30 cellular contexts compared by ENCODE assay signal in the genomic region with DNA sequence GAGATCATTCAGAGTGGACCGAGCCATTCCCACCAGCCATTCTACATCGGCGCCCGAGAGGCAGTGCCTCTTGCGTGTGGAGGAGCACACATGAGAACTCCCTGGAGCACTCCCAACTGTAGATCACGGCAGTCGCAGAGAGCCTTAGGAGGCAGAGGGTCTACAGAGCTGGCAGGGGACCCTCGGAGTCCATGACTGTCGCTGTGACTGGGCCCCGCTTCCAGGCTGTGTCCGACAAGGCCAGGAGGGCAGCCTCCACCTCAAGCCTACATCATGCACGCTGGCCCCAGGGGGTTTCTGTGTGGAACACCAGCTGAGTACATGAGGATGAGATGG.
DNase-seq lines count a peak whose midpoint lies in the region; ATAC-seq, FAIRE-seq and TF ChIP-seq lines count a peak whose summit lies in the region.
"Had no signal": no experiment of that assay in that cellular context is flagged by ENCODE, and none has a peak within 500 bp of the region (broad histone marks: within the 10 kb centered on the region; RNA-seq: fewer than 3 reads in every experiment).

No MANE protein-coding gene starts in this region.

- H3K4me3 ChIP-seq in K562: no peak overlapping the region
- H3K4me3 ChIP-seq in endodermal cell (ENCODE audit: low read length): no peak overlapping the region
- H3K4me3 ChIP-seq: BLaER1, lung had no signal

- in situ Hi-C loops in K562 (cut with MboI): no loop called here

- H3K27me3 ChIP-seq in K562 (ENCODE audit: control insufficient read depth in 2 of 2, insufficient read depth in 2 of 2, low read length in 2 of 2) (peaks cover 4 to 18% of the 10 kb centered on the region in 2 experiments; a peak in 3 of 5 replicates), endodermal cell (ENCODE audit: control insufficient read depth, insufficient read depth, low read length, poor library complexity, severe bottlenecking) (no peaks in the 10 kb centered on the region)
- H3K27me3 ChIP-seq: BLaER1, brain microvascular endothelial cell had no signal

- no peak for TF ChIP-seq POLR2A in K562 (conservative IDR thresholded peaks at IDR 0.05)

- H3K9me3 ChIP-seq in K562 (replicated peaks; ENCODE audit: control insufficient read depth, insufficient read depth, low read depth, low read length) (no peaks in the 10 kb centered on the region), endodermal cell (ENCODE audit: control insufficient read depth, low read length) (no peaks in the 10 kb centered on the region)
- H3K9me3 ChIP-seq: BLaER1, Caco-2 had no signal

- no peak for TF ChIP-seq RAD21 in K562 (CRISPR knock-in tag; conservative IDR thresholded peaks at IDR 0.05 in 1 of 2, IDR thresholded peaks at IDR 0.05 in 1 of 2)

- no peak overlapping the region for H2AFZ ChIP-seq in K562 (ENCODE audit: low read depth, low read length)

- CTCF ChIA-PET in K562 (lab: Yijun Ruan, JAX; ENCODE audit: low intra/inter-chr PET ratio): no interaction called here

- no TSS peak for BruUV-seq in K562 (replicated peaks; lab: Mats Ljungman, UMichigan)

- TF ChIP-seq CTCF in K562 (IDR thresholded peaks at IDR 0.05 in 2 of 3, conservative IDR thresholded peaks at IDR 0.05 in 1 of 3; ENCODE audit: insufficient read depth in 2 of 3, low read depth in 1 of 3, low read length in 3 of 3): no peak
- TF ChIP-seq CTCF in endodermal cell (conservative IDR thresholded peaks at IDR 0.05): no peak
- no peak for TF ChIP-seq CTCF in nephron (IDR thresholded peaks at IDR 0.05; ENCODE audit: unreplicated experiment in 3 of 3)

- H3K27me3 Mint-ChIP-seq in endodermal cell (ENCODE audit: insufficient read depth): peaks cover 5% of the 10 kb centered on the region
- peaks cover 8% of the 10 kb centered on the region for H3K27me3 Mint-ChIP-seq in nephron (ENCODE audit: low read depth)
- H3K27me3 Mint-ChIP-seq: type B pancreatic cell had no signal

- no peaks in the 10 kb centered on the region for H4K20me1 ChIP-seq in K562 (replicated peaks; ENCODE audit: control insufficient read depth, insufficient read depth, low read length)
- H4K20me1 ChIP-seq: BLaER1 had no signal

- no peaks in the 10 kb centered on the region for H3K79me2 ChIP-seq in K562 (ENCODE audit: control insufficient read depth, insufficient read depth, low read length)

- intact Hi-C loops in K562 (cut with micrococcal nuclease): no loop called here

- H3K9ac ChIP-seq in K562 (ENCODE audit: insufficient read depth in 1 of 2, low read depth in 2 of 2, low read length in 2 of 2) (peak overlapping the region in 1 of 2 experiments; percentile 39; a peak in 1 of 4 replicates), endodermal cell (ENCODE audit: extremely low read depth, low read length, poor library complexity, severe bottlenecking) (no peak overlapping the region)
- H3K9ac ChIP-seq: BLaER1 had no signal

- no peaks in the 10 kb centered on the region for H3K9me1 ChIP-seq in K562 (ENCODE audit: control insufficient read depth, insufficient read depth, low read length)

- H3K4me2 ChIP-seq in K562 (ENCODE audit: insufficient read depth, low read length): no peak overlapping the region
- H3K4me2 ChIP-seq: BLaER1 had no signal

- DNase-seq in K562 (ENCODE audit: extremely low read depth in 1 of 4, low spot score in 3 of 4) (no peak), endodermal cell (no peak), MV-4-11 (lab: John Stamatoyannopoulos, UW) (no peak), GM19238 (ENCODE audit: insufficient read length, low spot score) (no peak), GOT3 (lab: John Stamatoyannopoulos, UW) (no peak), kidney glomerular epithelial cell (lab: John Stamatoyannopoulos, UW) (no peak)
- DNase-seq: activated CD4-positive, alpha-beta T cell treated with anti-CD3 and anti-CD28 coated beads for 4 hours; activated naive CD4-positive, alpha-beta T cell treated with anti-CD3 and anti-CD28 coated beads, Interleukin-2, amount 10 ng/mL, durations not matched to agents 7 days and 5 days; brain microvascular endothelial cell; Caco-2; DMS79; effector CD4-positive, alpha-beta T cell; HCEC 1CT; Kasumi-1; naive thymus-derived CD8-positive, alpha-beta T cell; NCI-H1436; NCI-H2081; NCI-H2227 treated with DMSO at 0.1 percent for 48 hours; NCI-H69; SHP77; stimulated activated CD4-positive, alpha-beta T cell treated with anti-CD3 and anti-CD28 coated beads, Interleukin-4, amount 100 ng/mL, for 1 hour; SW 1271; WERI-Rb-1 had no signal

- H3K27ac ChIP-seq in K562 (ENCODE audit: extremely low read depth, low read depth, low read length) (no peak overlapping the region), endodermal cell (ENCODE audit: low read depth, low read length) (peak overlapping the region; percentile 83), temporal lobe (ENCODE audit: low read depth, low read length) (peak overlapping the region; percentile 45)
- H3K27ac ChIP-seq: BLaER1, WERI-Rb-1 had no signal

- no peak for TF ChIP-seq EP300 in K562 (IDR thresholded peaks at IDR 0.05; ENCODE audit: low read length)

- H3K27ac Mint-ChIP-seq in endodermal cell (no peak overlapping the region), nephron (peak overlapping the region; percentile 94 to 100 (median 96))
- H3K27ac Mint-ChIP-seq: activated naive CD4-positive, alpha-beta T cell treated with anti-CD3 and anti-CD28 coated beads, Interleukin-2, amount 10 ng/mL, durations not matched to agents 7 days and 5 days; activated T-helper 17 cell treated with anti-CD3 and anti-CD28 coated beads, Interleukin-2, amount 50 U/mL, for 72 hours; type B pancreatic cell had no signal

- ATAC-seq in K562: no peak
- ATAC-seq: activated T-helper 17 cell treated with anti-CD3 and anti-CD28 coated beads, Interleukin-2, amount 50 U/mL, for 72 hours; naive thymus-derived CD8-positive, alpha-beta T cell had no signal

- POLR2A ChIA-PET in K562 (lab: Yijun Ruan, JAX): interaction anchor here (1.6 kb wide), 1 partner anchor 21 kb away, joined by 4 read pairs; no protein-coding TSS in a partner anchor

- no peak for FAIRE-seq in K562 (lab: Jason Lieb, UNC)
- FAIRE-seq: G401.6 had no signal

- no peaks in the 10 kb centered on the region for H3K36me3 ChIP-seq in K562 (ENCODE audit: control insufficient read depth, insufficient read depth, low read length)
- H3K36me3 ChIP-seq in endodermal cell (ENCODE audit: control insufficient read depth, insufficient read depth, low read length): no peaks in the 10 kb centered on the region
- H3K36me3 ChIP-seq: BLaER1, brain microvascular endothelial cell, WERI-Rb-1 had no signal

- H3K9me3 Mint-ChIP-seq in endodermal cell: no peaks in the 10 kb centered on the region
- no peaks in the 10 kb centered on the region for H3K9me3 Mint-ChIP-seq in nephron
- H3K9me3 Mint-ChIP-seq: activated naive CD4-positive, alpha-beta T cell treated with anti-CD3 and anti-CD28 coated beads, Interleukin-2, amount 10 ng/mL, durations not matched to agents 7 days and 5 days; activated T-helper 17 cell treated with anti-CD3 and anti-CD28 coated beads, Interleukin-2, amount 50 U/mL, for 72 hours; naive thymus-derived CD8-positive, alpha-beta T cell; type B pancreatic cell had no signal

- H3K36me3 Mint-ChIP-seq in endodermal cell (ENCODE audit: low read depth): no peaks in the 10 kb centered on the region
- no peaks in the 10 kb centered on the region for H3K36me3 Mint-ChIP-seq in nephron (ENCODE audit: low read depth)
- H3K36me3 Mint-ChIP-seq: activated naive CD4-positive, alpha-beta T cell treated with anti-CD3 and anti-CD28 coated beads, Interleukin-2, amount 10 ng/mL, durations not matched to agents 7 days and 5 days; naive thymus-derived CD8-positive, alpha-beta T cell; type B pancreatic cell had no signal

- peaks cover 0 to 13% of the 10 kb centered on the region in 2 experiments; a peak in 3 of 5 replicates for H3K4me1 ChIP-seq in K562 (replicated peaks in 1 of 2; ENCODE audit: control insufficient read depth in 2 of 2, insufficient read depth in 2 of 2, low read length in 2 of 2)
- H3K4me1 ChIP-seq in endodermal cell (ENCODE audit: control insufficient read depth, insufficient read depth, low read length): no peaks in the 10 kb centered on the region
- H3K4me1 ChIP-seq: Caco-2 had no signal

- 48% methylated on average over 12 of the region's 12 CpGs for WGBS in K562 (ENCODE audit: insufficient coverage, low coverage, missing lambda C conversion rate)
- WGBS in endodermal cell (ENCODE audit: insufficient coverage in 1 of 2, insufficient read length in 1 of 2), 2 experiments: 92% methylated on average over 12 of the region's 12 CpGs

- no peak overlapping the region for H3K4me3 Mint-ChIP-seq in endodermal cell
- no peak overlapping the region for H3K4me3 Mint-ChIP-seq in nephron
- H3K4me3 Mint-ChIP-seq: activated naive CD4-positive, alpha-beta T cell treated with anti-CD3 and anti-CD28 coated beads, Interleukin-2, amount 10 ng/mL, durations not matched to agents 7 days and 5 days; activated T-helper 17 cell treated with anti-CD3 and anti-CD28 coated beads, Interleukin-2, amount 50 U/mL, for 72 hours; naive thymus-derived CD8-positive, alpha-beta T cell; type B pancreatic cell had no signal

- H3K4me1 Mint-ChIP-seq in endodermal cell (no peaks in the 10 kb centered on the region), nephron (peaks cover 39% of the 10 kb centered on the region)
- H3K4me1 Mint-ChIP-seq: activated T-helper 17 cell treated with anti-CD3 and anti-CD28 coated beads, Interleukin-2, amount 50 U/mL, for 72 hours; naive thymus-derived CD8-positive, alpha-beta T cell had no signal
